1 cellular context compared by ENCODE assay signal in genomic region chr7:115356139-115356746, GRCh38.
TF ChIP-seq lines count a peak whose summit lies in the region.

No MANE protein-coding gene starts in this region.

TF ChIP-seq in SK-N-SH treated with all-trans-retinoic acid at 6 μM for 48 hours, 23 proteins besides CTCF, POLR2A, EP300 and RAD21 (continued from another document):
- TF ChIP-seq PATZ1 (CRISPR knock-in tag; IDR thresholded peaks at IDR 0.05; ENCODE audit: borderline replicate concordance): no peak
- TF ChIP-seq BACH2 (CRISPR knock-in tag; IDR thresholded peaks at IDR 0.05; ENCODE audit: borderline replicate concordance): no peak
- TF ChIP-seq ZFP3 (CRISPR knock-in tag; IDR thresholded peaks at IDR 0.05): no peak
- no peak for TF ChIP-seq ZNF565 (CRISPR knock-in tag; conservative IDR thresholded peaks at IDR 0.05; ENCODE audit: low read depth)
- no peak for TF ChIP-seq ZNF8 (CRISPR knock-in tag; IDR thresholded peaks at IDR 0.05)
- TF ChIP-seq PPARA (CRISPR knock-in tag; IDR thresholded peaks at IDR 0.05; ENCODE audit: borderline replicate concordance): no peak
